Comparison of ENCODE assay signal across 8 cellular contexts in the genomic region with DNA sequence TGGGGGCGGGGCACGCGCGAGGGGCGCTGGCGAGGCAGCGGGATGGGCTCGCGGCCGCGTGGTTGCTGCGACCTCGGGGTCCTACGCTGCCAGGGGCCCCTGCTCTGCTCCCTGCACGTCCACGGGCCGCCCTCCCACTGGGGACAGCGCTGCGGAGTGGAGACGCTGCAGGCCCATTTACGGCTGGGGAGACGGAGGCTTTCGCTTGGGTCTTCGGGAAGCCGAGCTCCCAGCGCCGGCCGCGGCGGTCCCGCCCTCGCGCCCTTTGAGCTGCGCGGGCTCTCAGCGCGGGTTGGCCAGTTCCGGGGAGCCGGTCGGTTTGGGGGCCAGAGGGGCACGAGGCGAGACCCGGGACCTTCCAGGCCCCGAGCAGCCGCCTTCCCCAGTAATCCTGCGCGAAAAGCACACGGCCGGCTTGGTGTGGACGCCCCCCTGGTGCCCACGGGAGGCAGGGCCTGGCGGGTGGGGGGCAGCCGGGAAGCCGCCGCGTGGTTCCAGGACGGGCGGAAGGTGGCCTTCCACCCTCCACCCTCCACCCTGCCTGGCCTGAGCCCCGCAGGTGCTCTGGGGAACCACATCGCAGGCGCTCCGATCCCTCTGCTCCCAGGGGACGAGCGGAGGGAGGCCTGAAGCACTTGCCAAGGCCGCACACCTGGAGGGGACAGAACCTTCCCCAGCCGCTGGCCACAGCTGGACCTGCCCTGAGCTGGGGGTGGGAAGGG. TPM values are rescaled to one million over a fixed set of nuclear protein-coding genes. Genes with fewer than 3 reads are reported as not detected.
DNase-seq lines count a peak whose midpoint lies in the region; ATAC-seq and TF ChIP-seq lines count a peak whose summit lies in the region.

No MANE protein-coding gene starts in this region.

- H3K4me3 ChIP-seq in duodenal mucosa (ENCODE audit: low read depth in 1 of 2, low read length in 2 of 2), result peak overlapping the region; percentile 78 to 83
- peak overlapping the region; percentile 78 to 85 for H3K4me3 ChIP-seq in mucosa of rectum (ENCODE audit: low read length in 2 of 2)

- peaks cover 3 to 15% of the 10 kb centered on the region in 2 donors for H3K36me3 ChIP-seq in duodenal mucosa (ENCODE audit: control insufficient read depth in 1 of 2, insufficient read depth in 2 of 2, low read length in 2 of 2)
- no peaks in the 10 kb centered on the region for H3K36me3 ChIP-seq in mucosa of rectum (ENCODE audit: control insufficient read depth in 2 of 2, insufficient read depth in 2 of 2, low read length in 2 of 2)

- H3K27ac Mint-ChIP-seq in endothelial cell (ENCODE audit: unreplicated experiment), result no peak overlapping the region

- H3K9me3 Mint-ChIP-seq in endothelial cell (ENCODE audit: unreplicated experiment), result no peaks in the 10 kb centered on the region

- TF ChIP-seq CTCF in endothelial cell (IDR thresholded peaks at IDR 0.05; ENCODE audit: unreplicated experiment), result no peak

- no peak overlapping the region for H3K4me3 Mint-ChIP-seq in endothelial cell (ENCODE audit: unreplicated experiment)

- H3K27ac ChIP-seq in duodenal mucosa (ENCODE audit: low read depth, low read length) (peak overlapping the region; percentile 91), mucosa of rectum (ENCODE audit: low read depth in 2 of 2, low read length in 2 of 2) (peak overlapping the region; percentile 92 to 95)

- peak overlapping the region; percentile 69 to 81 for H3K9ac ChIP-seq in duodenal mucosa (ENCODE audit: low read depth in 1 of 2, low read length in 2 of 2)
- peak overlapping the region; percentile 72 to 94 for H3K9ac ChIP-seq in mucosa of rectum (ENCODE audit: low read depth in 1 of 2, low read length in 2 of 2)

- peaks cover 12% of the 10 kb centered on the region for H3K27me3 Mint-ChIP-seq in endothelial cell (ENCODE audit: unreplicated experiment)

- H3K9me3 ChIP-seq in duodenal mucosa (ENCODE audit: control insufficient read depth in 1 of 2, low read length in 2 of 2) (no peaks in the 10 kb centered on the region), mucosa of rectum (ENCODE audit: control insufficient read depth in 2 of 2, low read length in 2 of 2) (no peaks in the 10 kb centered on the region)

- peak; percentile 18 for ATAC-seq in HG03135 (IDR thresholded peaks at IDR 0.05; ENCODE audit: unreplicated experiment)

- peaks cover 7% of the 10 kb centered on the region for H3K36me3 Mint-ChIP-seq in endothelial cell (ENCODE audit: low read depth, unreplicated experiment)

- H3K27me3 ChIP-seq in duodenal mucosa (ENCODE audit: control insufficient read depth in 1 of 2, insufficient read depth in 2 of 2, low read length in 2 of 2) (peaks cover 0 to 11% of the 10 kb centered on the region in 2 donors), mucosa of rectum (ENCODE audit: control insufficient read depth in 2 of 2, insufficient read depth in 2 of 2, low read length in 2 of 2) (no peaks in the 10 kb centered on the region)

- DNase-seq in DMS153 treated with DMSO at 0.1 percent for 48 hours (lab: John Stamatoyannopoulos, UW; ENCODE audit: unreplicated experiment) (peak; percentile 59), RKO (ENCODE audit: low spot score) (peak; percentile 71), SHP77 treated with DMSO at 0.1 percent for 48 hours (lab: John Stamatoyannopoulos, UW) (no peak), endothelial cell (ENCODE audit: low spot score) (no peak)

- H3K4me1 ChIP-seq in duodenal mucosa (ENCODE audit: control insufficient read depth in 1 of 2, insufficient read depth in 2 of 2, low read length in 2 of 2), result peaks cover 27 to 36% of the 10 kb centered on the region in 2 donors
- peaks cover 41 to 42% of the 10 kb centered on the region in 2 donors for H3K4me1 ChIP-seq in mucosa of rectum (ENCODE audit: control insufficient read depth in 2 of 2, insufficient read depth in 2 of 2, low read length in 2 of 2)

- peak; percentile 63 for TF ChIP-seq POLR2A in GM19193 (IDR thresholded peaks at IDR 0.05; ENCODE audit: extremely low read depth, insufficient read depth, insufficient read length)

- peaks cover 4% of the 10 kb centered on the region for H3K4me1 Mint-ChIP-seq in endothelial cell (ENCODE audit: unreplicated experiment)

RNA-seq across cellular contexts. Expression of a gene that starts 0.6 kb away (rescaled TPM):
- 25.4 TPM for total RNA-seq in endothelial cell (ENCODE audit: unreplicated experiment)

RNA-seq across cellular contexts. Expression of a gene that starts 21.3 kb away (rescaled TPM):
- 141 TPM for total RNA-seq in endothelial cell (ENCODE audit: unreplicated experiment)

RNA-seq across cellular contexts. Expression of a gene that starts 21.6 kb away (rescaled TPM):
- 12.1 TPM for total RNA-seq in endothelial cell (ENCODE audit: unreplicated experiment)

Comparison
In these comparisons a context has a peak if more than half of its experiments do, and no peak if none do; other contexts are left out.
1. DNase-seq: peak in DMS153 treated with DMSO at 0.1 percent for 48 hours (single experiment) and RKO (single experiment); none in SHP77 treated with DMSO at 0.1 percent for 48 hours (single experiment) and endothelial cell (single experiment).